ENCODE assay signal across 8 cellular contexts in the genomic region with DNA sequence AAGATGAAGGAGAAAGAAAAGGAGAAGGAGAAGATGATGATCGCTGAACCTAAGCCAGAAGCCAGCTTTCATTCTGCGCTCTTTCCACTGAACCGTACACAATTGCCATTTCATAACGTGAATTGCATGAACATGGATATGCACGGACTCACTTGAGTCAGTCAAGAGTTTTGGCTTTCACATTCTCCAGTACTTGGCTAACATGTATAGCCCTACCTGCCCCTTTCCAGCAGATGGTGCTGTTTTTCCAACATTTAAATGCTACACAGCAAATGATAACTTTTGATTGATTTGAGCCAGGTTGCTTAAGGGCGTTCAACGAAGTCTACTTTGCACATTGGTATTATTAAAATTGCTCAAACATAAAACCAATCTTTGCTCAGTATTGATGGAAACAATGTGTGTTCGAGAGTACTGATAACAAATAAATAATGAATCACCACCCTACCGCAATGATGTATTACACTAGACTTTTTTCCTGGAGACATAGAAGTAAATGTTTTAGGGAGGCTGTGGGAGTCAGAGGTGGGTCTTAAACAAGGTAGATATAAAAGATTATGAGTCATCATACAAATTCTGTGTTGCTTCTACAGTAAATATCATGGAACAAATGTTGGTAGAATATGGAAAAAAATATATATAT.
A peak's percentile ranks its signal among the peaks of the same experiment; 100 is the strongest.
DNase-seq lines count a peak whose midpoint lies in the region; ATAC-seq and TF ChIP-seq lines count a peak whose summit lies in the region.

No MANE protein-coding gene starts in this region.

- WGBS in iPS DF 6.9 (ENCODE audit: insufficient coverage, insufficient read length), result no CpG with 5 or more reads among the region's 9 CpGs

- H3K4me1 ChIP-seq in iPS DF 6.9 (ENCODE audit: control insufficient read depth, insufficient read depth, low read length), result no peaks in the 10 kb centered on the region; the same call in 1 of the 2 replicates

- peak; percentile 84 for DNase-seq in EL
- peak; percentile 28 to 66 for DNase-seq in NCI-H446 (lab: John Stamatoyannopoulos, UW)
- DNase-seq in astrocyte of the spinal cord (ENCODE audit: low read depth, low spot score), result peak; percentile 90
- peak; percentile 16 for DNase-seq in iPS DF 6.9 (ENCODE audit: low read depth, low spot score)
- DNase-seq in smooth muscle cell of the brain vasculature (ENCODE audit: low read depth, low spot score), result peak; percentile 47
- no peak for DNase-seq in activated CD4-positive, CD25-positive, alpha-beta regulatory T cell treated with anti-CD3 and anti-CD28 coated beads, Interleukin-2, amount 50 U/mL, for 72 hours

- no peaks in the 10 kb centered on the region; the same call in 1 of the 2 replicates for H3K27me3 ChIP-seq in iPS DF 6.9 (ENCODE audit: control insufficient read depth, insufficient read depth, low read length)

- no peak overlapping the region for H3K27ac ChIP-seq in iPS DF 6.9 (ENCODE audit: low read length)

- H3K36me3 ChIP-seq in iPS DF 6.9 (ENCODE audit: control insufficient read depth, insufficient read depth, low read length), result no peaks in the 10 kb centered on the region

- peak; percentile 86 for TF ChIP-seq CTCF in astrocyte of the spinal cord (IDR thresholded peaks at IDR 0.05; ENCODE audit: low read depth, low read length)

- H3K4me3 ChIP-seq in astrocyte of the spinal cord (ENCODE audit: low read depth, low read length) (peak overlapping the region; percentile 20), iPS DF 6.9 (ENCODE audit: low read length) (no peak overlapping the region)

- in situ Hi-C loops in astrocyte of the spinal cord (cut with HindIII; ENCODE audit: low sequenced_read_pairs), result no loop called here

- ATAC-seq in GM19372 (IDR thresholded peaks at IDR 0.05; ENCODE audit: low read depth, unreplicated experiment), result peak; percentile 87
- peak; percentile 92 for ATAC-seq in HG03432 (IDR thresholded peaks at IDR 0.05; ENCODE audit: unreplicated experiment)

- no peaks in the 10 kb centered on the region for H3K9me3 ChIP-seq in iPS DF 6.9 (ENCODE audit: control insufficient read depth, insufficient read depth, low read length)
